Comparison of ENCODE assay signal across 1 cellular context in genomic region chr4:88027611-88028608, GRCh38.
TF ChIP-seq lines count a peak whose summit lies in the region.

No MANE protein-coding gene starts in this region.

TF ChIP-seq in GM23338, 12 proteins besides CTCF, POLR2A, EP300 and RAD21 (continued from another document):
- TF ChIP-seq ZNF462 (CRISPR knock-in tag; IDR thresholded peaks at IDR 0.05) (no peak), POLR2AphosphoS5 (IDR thresholded peaks at IDR 0.05; ENCODE audit: low read depth) (no peak), STAT1 (IDR thresholded peaks at IDR 0.05; ENCODE audit: unreplicated experiment) (no peak), JUNB (IDR thresholded peaks at IDR 0.05; ENCODE audit: unreplicated experiment) (no peak), ZNF331 (CRISPR knock-in tag; IDR thresholded peaks at IDR 0.05; ENCODE audit: low read depth) (no peak)
